Comparison of ENCODE assay signal across 18 cellular contexts in genomic region chr9:36999728-37000333, GRCh38. TPM values are rescaled to one million over a fixed set of nuclear protein-coding genes. Genes with fewer than 3 reads are reported as not detected.
DNase-seq lines count a peak whose midpoint lies in the region; ATAC-seq and TF ChIP-seq lines count a peak whose summit lies in the region.
"Had no signal": no experiment of that assay in that cellular context is flagged by ENCODE, and none has a peak within 500 bp of the region (broad histone marks: within the 10 kb centered on the region; RNA-seq: fewer than 3 reads in every experiment).

No MANE protein-coding gene starts in this region.

- WGBS in endodermal cell (ENCODE audit: insufficient coverage in 1 of 2, insufficient read length in 1 of 2), 2 experiments: 85 to 100% methylated on average over 2 to 8 of the region's 8 CpGs

- H3K9me3 ChIP-seq in DOHH2 (ENCODE audit: control insufficient read depth, insufficient read depth, low read length) (no peaks in the 10 kb centered on the region), Karpas-422 (ENCODE audit: low read length) (no peaks in the 10 kb centered on the region), endodermal cell (ENCODE audit: control insufficient read depth, low read length) (no peaks in the 10 kb centered on the region)
- H3K9me3 ChIP-seq: right lobe of liver had no signal

- H3K4me1 Mint-ChIP-seq in endodermal cell (peaks cover 3% of the 10 kb centered on the region), glutamatergic neuron (ENCODE audit: low read depth, unreplicated experiment) (peaks cover 26% of the 10 kb centered on the region)
- H3K4me1 Mint-ChIP-seq in activated T-helper 17 cell treated with anti-CD3 and anti-CD28 coated beads, Interleukin-2, amount 50 U/mL, for 72 hours: no peaks in the 10 kb centered on the region

- no peak overlapping the region for H3K27ac Mint-ChIP-seq in endodermal cell
- H3K27ac Mint-ChIP-seq in glutamatergic neuron (ENCODE audit: unreplicated experiment): no peak overlapping the region
- no peak overlapping the region for H3K27ac Mint-ChIP-seq in activated T-helper 17 cell treated with anti-CD3 and anti-CD28 coated beads, Interleukin-2, amount 50 U/mL, for 72 hours
- H3K27ac Mint-ChIP-seq: type B pancreatic cell had no signal

- peaks cover 10% of the 10 kb centered on the region for H3F3A ChIP-seq in DOHH2 (ENCODE audit: control insufficient read depth, insufficient read depth)

- H3K27me3 Mint-ChIP-seq in endodermal cell (ENCODE audit: insufficient read depth) (peaks cover 87% of the 10 kb centered on the region), glutamatergic neuron (ENCODE audit: unreplicated experiment) (peaks cover 10% of the 10 kb centered on the region)
- H3K27me3 Mint-ChIP-seq in activated T-helper 17 cell treated with anti-CD3 and anti-CD28 coated beads, Interleukin-2, amount 50 U/mL, for 72 hours: peaks cover 33% of the 10 kb centered on the region

- H3K4me3 Mint-ChIP-seq in endodermal cell: no peak overlapping the region
- no peak overlapping the region for H3K4me3 Mint-ChIP-seq in glutamatergic neuron (ENCODE audit: unreplicated experiment)
- no peak overlapping the region for H3K4me3 Mint-ChIP-seq in activated T-helper 17 cell treated with anti-CD3 and anti-CD28 coated beads, Interleukin-2, amount 50 U/mL, for 72 hours
- H3K4me3 Mint-ChIP-seq: type B pancreatic cell had no signal

- ATAC-seq in GM18867 (IDR thresholded peaks at IDR 0.05; ENCODE audit: unreplicated experiment): peak; percentile 33
- ATAC-seq in GM19467 (IDR thresholded peaks at IDR 0.05; ENCODE audit: unreplicated experiment): no peak
- ATAC-seq in activated T-helper 17 cell treated with anti-CD3 and anti-CD28 coated beads, Interleukin-2, amount 50 U/mL, for 72 hours (replicated peaks): no peak
- ATAC-seq: right lobe of liver had no signal

- H3K4me3 ChIP-seq in DOHH2 (ENCODE audit: low read length): peak overlapping the region; percentile 11; the same call in 1 of the 2 replicates
- H3K4me3 ChIP-seq in Karpas-422 (ENCODE audit: low read length): no peak overlapping the region
- no peak overlapping the region for H3K4me3 ChIP-seq in endodermal cell (ENCODE audit: low read length)
- H3K4me3 ChIP-seq: coronary artery, right lobe of liver had no signal

- peaks cover 96% of the 10 kb centered on the region for H3K36me3 ChIP-seq in DOHH2 (ENCODE audit: control insufficient read depth, low read length)
- H3K36me3 ChIP-seq in Karpas-422 (ENCODE audit: insufficient read depth, low read length): peaks cover 80% of the 10 kb centered on the region
- H3K36me3 ChIP-seq in endodermal cell (ENCODE audit: control insufficient read depth, insufficient read depth, low read length): no peaks in the 10 kb centered on the region
- H3K36me3 ChIP-seq: right lobe of liver had no signal

- no peaks in the 10 kb centered on the region for H3K9me2 ChIP-seq in DOHH2 (replicated peaks; ENCODE audit: control insufficient read depth, low read length)
- H3K9me2 ChIP-seq in Karpas-422 (replicated peaks; ENCODE audit: insufficient read depth, low read length): no peaks in the 10 kb centered on the region

- H4K20me1 ChIP-seq in DOHH2 (ENCODE audit: control insufficient read depth, insufficient read depth, low read depth, low read length): peaks cover 5% of the 10 kb centered on the region
- H4K20me1 ChIP-seq in Karpas-422 (ENCODE audit: insufficient read depth, low read depth, low read length): peaks cover 3% of the 10 kb centered on the region; the same call in 1 of the 2 replicates

- H3K4me1 ChIP-seq in DOHH2 (ENCODE audit: control insufficient read depth, low read length) (peaks cover 98% of the 10 kb centered on the region), Karpas-422 (ENCODE audit: low read length) (peaks cover 98% of the 10 kb centered on the region), endodermal cell (ENCODE audit: control insufficient read depth, insufficient read depth, low read length) (no peaks in the 10 kb centered on the region)
- H3K4me1 ChIP-seq: right lobe of liver had no signal

- H3K9ac ChIP-seq in Karpas-422 (ENCODE audit: low read length): no peak overlapping the region; the same call in 1 of the 2 replicates
- H3K9ac ChIP-seq in endodermal cell (ENCODE audit: extremely low read depth, low read length, poor library complexity, severe bottlenecking): no peak overlapping the region

- H3K36me3 Mint-ChIP-seq in endodermal cell (ENCODE audit: low read depth) (no peaks in the 10 kb centered on the region), glutamatergic neuron (ENCODE audit: unreplicated experiment) (no peaks in the 10 kb centered on the region)
- no peaks in the 10 kb centered on the region for H3K36me3 Mint-ChIP-seq in activated T-helper 17 cell treated with anti-CD3 and anti-CD28 coated beads, Interleukin-2, amount 50 U/mL, for 72 hours (ENCODE audit: low read depth)
- H3K36me3 Mint-ChIP-seq: type B pancreatic cell had no signal

- H3K9me3 Mint-ChIP-seq in endodermal cell (no peaks in the 10 kb centered on the region), glutamatergic neuron (ENCODE audit: unreplicated experiment) (peaks cover 2% of the 10 kb centered on the region)
- no peaks in the 10 kb centered on the region for H3K9me3 Mint-ChIP-seq in activated T-helper 17 cell treated with anti-CD3 and anti-CD28 coated beads, Interleukin-2, amount 50 U/mL, for 72 hours
- H3K9me3 Mint-ChIP-seq: type B pancreatic cell had no signal

- no peak overlapping the region for H2AFZ ChIP-seq in Karpas-422 (ENCODE audit: low read length)

- H3K27ac ChIP-seq in DOHH2 (ENCODE audit: low read depth, low read length) (peak overlapping the region; percentile 95), Karpas-422 (ENCODE audit: low read length) (peak overlapping the region; percentile 49), endodermal cell (ENCODE audit: low read depth, low read length) (no peak overlapping the region)
- H3K27ac ChIP-seq: coronary artery, right lobe of liver had no signal

- TF ChIP-seq CTCF in DOHH2 (IDR thresholded peaks at IDR 0.05; ENCODE audit: low read depth, low read length, poor library complexity, severe bottlenecking): peak; percentile 62
- peak; percentile 57 for TF ChIP-seq CTCF in endodermal cell (conservative IDR thresholded peaks at IDR 0.05)
- no peak for TF ChIP-seq CTCF in glutamatergic neuron (IDR thresholded peaks at IDR 0.05; ENCODE audit: partially characterized antibody, unreplicated experiment)

- H3K79me2 ChIP-seq in DOHH2 (ENCODE audit: control insufficient read depth, low read length): peaks cover 99% of the 10 kb centered on the region
- peaks cover 95% of the 10 kb centered on the region for H3K79me2 ChIP-seq in Karpas-422 (ENCODE audit: low read length)

- DNase-seq in Karpas-422 (peak; percentile 70), endodermal cell (no peak), glutamatergic neuron (no peak), NCI-H1694 (lab: John Stamatoyannopoulos, UW) (no peak)
- DNase-seq: activated CD4-positive, CD25-positive, alpha-beta regulatory T cell; activated gamma-delta T cell; aorta; erythroblast; mesenchymal stem cell; NCI-H446 treated with DMSO at 0.1 percent for 48 hours; right lobe of liver; SW 1271 had no signal

- H3K4me2 ChIP-seq in DOHH2 (ENCODE audit: low read length) (peak overlapping the region; percentile 81), Karpas-422 (ENCODE audit: low read depth, low read length, poor library complexity, severe bottlenecking) (peak overlapping the region; percentile 15)

- H3K27me3 ChIP-seq in DOHH2 (ENCODE audit: control insufficient read depth, low read length) (no peaks in the 10 kb centered on the region), Karpas-422 (ENCODE audit: low read length) (no peaks in the 10 kb centered on the region), endodermal cell (ENCODE audit: control insufficient read depth, insufficient read depth, low read length, poor library complexity, severe bottlenecking) (peaks cover 71% of the 10 kb centered on the region)
- H3K27me3 ChIP-seq: right lobe of liver had no signal

RNA-seq across cellular contexts. Expression of gene PAX5, which starts 34.2 kb away (rescaled TPM):
- 88.9 and 93.3 TPM in 2 replicates for total RNA-seq in Karpas-422 (2014; rRNA removed; shearing (Covaris generic); ENCODE audit: low replicate concordance)
- under 1 TPM in 1 of 2 donors, not detected in 1; 0.15 TPM for total RNA-seq in endodermal cell
- polyA plus RNA-seq in endodermal cell (2013, experiment 1 of 2): 0.75 TPM
- 1.6 TPM for polyA plus RNA-seq in endodermal cell (2013, experiment 2 of 2)
- total RNA-seq in glutamatergic neuron (ENCODE audit: unreplicated experiment): 24.3 TPM
- total RNA-seq in activated T-helper 17 cell treated with anti-CD3 and anti-CD28 coated beads, Interleukin-2, amount 50 U/mL, for 72 hours: under 1 TPM; 0.30 to 0.66 TPM

Comparison
In these comparisons a context has a peak if more than half of its experiments do, and no peak if none do; other contexts are left out.
1. RNA of gene PAX5, which starts 34.2 kb away (total RNA-seq): 88.9 to 93.3 TPM in Karpas-422 and 24.3 TPM in glutamatergic neuron (single experiment); 0.30 to 0.66 TPM in activated T-helper 17 cell treated with anti-CD3 and anti-CD28 coated beads, Interleukin-2, amount 50 U/mL, for 72 hours and 0.15 TPM in endodermal cell; every median in the first group is over 10 times any median in the second.